29 cellular contexts compared by ENCODE assay signal in the genomic region with DNA sequence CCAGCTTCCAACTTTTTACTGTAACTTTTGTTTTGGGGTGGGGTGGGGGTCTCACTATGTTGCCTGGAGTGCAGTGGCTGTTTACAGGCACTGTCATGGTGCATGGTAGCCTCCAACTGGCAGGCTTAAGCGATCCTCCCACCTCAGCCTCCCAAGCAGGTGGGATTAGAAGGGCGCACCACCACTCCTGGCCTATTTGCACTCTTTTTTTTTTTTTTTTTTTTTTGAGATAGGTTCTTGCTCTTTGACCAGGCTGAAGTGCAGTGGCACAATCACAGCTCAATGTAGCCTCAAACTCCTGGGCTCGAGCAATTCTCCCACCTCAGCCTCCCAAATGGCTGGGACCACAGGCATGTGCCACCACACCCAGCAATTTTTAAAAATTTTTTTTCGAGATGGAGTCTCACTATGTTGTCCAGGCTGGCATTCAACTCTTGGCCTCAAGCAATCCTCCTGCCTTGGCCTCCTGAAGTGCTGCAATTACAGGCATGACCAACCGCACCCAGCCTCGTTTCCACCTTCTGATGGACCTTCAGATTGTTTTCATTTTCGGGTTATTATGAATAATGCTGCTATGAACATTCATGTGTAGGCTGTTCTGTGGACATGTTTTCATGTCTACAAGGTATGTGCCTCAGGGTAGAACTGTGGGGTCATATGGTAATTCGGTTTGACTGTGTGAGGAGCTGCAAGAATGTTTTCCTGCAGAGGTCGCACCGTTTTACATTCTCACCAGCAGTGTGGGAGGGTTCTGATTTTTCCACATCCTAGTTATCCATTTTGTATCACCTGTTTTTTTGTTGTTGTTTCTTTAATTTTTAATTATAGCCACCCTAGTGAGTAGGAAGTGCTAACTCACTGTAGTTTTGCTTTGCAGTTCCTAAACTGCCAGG.
"Had no signal": no experiment of that assay in that cellular context is flagged by ENCODE, and none has a peak within 500 bp of the region (broad histone marks: within the 10 kb centered on the region; RNA-seq: fewer than 3 reads in every experiment).

No MANE protein-coding gene starts in this region.

- H3K9me3 Mint-ChIP-seq: activated CD4-positive, alpha-beta memory T cell treated with anti-CD3 and anti-CD28 coated beads, Interleukin-2, amount 10 ng/mL, durations not matched to agents 7 days and 5 days; activated CD4-positive, alpha-beta T cell treated with anti-CD3 and anti-CD28 coated beads, Interleukin-2, amount 10 ng/mL, durations not matched to agents 24 days and 14 days; activated T-cell treated with anti-CD3 and anti-CD28 coated beads, Interleukin-2, amount 50 U/mL, for 4 hours; activated T-helper 17 cell treated with anti-CD3 and anti-CD28 coated beads, Interleukin-2, amount 50 U/mL, for 72 hours; natural killer cell; stimulated activated effector memory CD8-positive, alpha-beta T cell treated with anti-CD3 and anti-CD28 coated beads, Interleukin-12 subunit alpha, Interleukin-12 subunit beta, amount 100 ng/mL, for 72 hours had no signal

- H3K4me1 Mint-ChIP-seq: activated T-helper 17 cell treated with anti-CD3 and anti-CD28 coated beads, Interleukin-2, amount 50 U/mL, for 72 hours; stimulated activated effector memory CD8-positive, alpha-beta T cell treated with anti-CD3 and anti-CD28 coated beads, Interleukin-12 subunit alpha, Interleukin-12 subunit beta, amount 100 ng/mL, for 72 hours had no signal

- H3K36me3 Mint-ChIP-seq: natural killer cell had no signal

- H3K27ac ChIP-seq: brain microvascular endothelial cell, esophagus muscularis mucosa, heart right ventricle, left lung, lower lobe of right lung, right lobe of liver, skin epidermis, stomach, thyroid gland, upper lobe of right lung, WERI-Rb-1 had no signal

- H3K9me3 ChIP-seq: esophagus muscularis mucosa, heart right ventricle, left lung, lower lobe of right lung, right lobe of liver, stomach, thyroid gland, upper lobe of right lung had no signal

- H3K27ac Mint-ChIP-seq: activated CD4-positive, alpha-beta memory T cell treated with anti-CD3 and anti-CD28 coated beads, Interleukin-2, amount 10 ng/mL, durations not matched to agents 7 days and 5 days; activated CD4-positive, alpha-beta T cell treated with anti-CD3 and anti-CD28 coated beads, Interleukin-2, amount 10 ng/mL, durations not matched to agents 24 days and 14 days; activated T-helper 17 cell treated with anti-CD3 and anti-CD28 coated beads, Interleukin-2, amount 50 U/mL, for 72 hours; natural killer cell; stimulated activated effector memory CD8-positive, alpha-beta T cell treated with anti-CD3 and anti-CD28 coated beads, Interleukin-12 subunit alpha, Interleukin-12 subunit beta, amount 100 ng/mL, for 72 hours; T-helper 17 cell had no signal

- DNase-seq: activated CD4-positive, alpha-beta memory T cell treated with anti-CD3 and anti-CD28 coated beads, Interleukin-2, amount 10 ng/mL, durations not matched to agents 7 days and 5 days; activated CD4-positive, alpha-beta T cell treated with anti-CD3 and anti-CD28 coated beads, Interleukin-2, amount 10 ng/mL, durations not matched to agents 24 days and 14 days; activated CD4-positive, CD25-positive, alpha-beta regulatory T cell treated with anti-CD3 and anti-CD28 coated beads, Interleukin-2, amount 50 U/mL, for 72 hours; activated CD8-positive, alpha-beta memory T cell treated with anti-CD3 and anti-CD28 coated beads, Interleukin-2, amount 50 U/mL, for 48 hours; activated gamma-delta T cell treated with Interleukin-2 at 50 U/mL for 16 hours; activated naive CD4-positive, alpha-beta T cell treated with anti-CD3 and anti-CD28 coated beads, Interleukin-2, amount 50 U/mL, for 16 hours; activated T-cell treated with anti-CD3 and anti-CD28 coated beads, Interleukin-2, amount 50 U/mL, for 4 hours; amniotic stem cell; brain microvascular endothelial cell; cortex of kidney; foreskin melanocyte; heart right ventricle; left lung; lower lobe of right lung; mesenchymal stem cell; natural killer cell; stimulated activated CD4-positive, alpha-beta T cell treated with anti-CD3 and anti-CD28 coated beads, Interleukin-12 subunit alpha, Interleukin-12 subunit beta, amount 100 ng/mL, for 4 hours; stimulated activated CD4-positive, alpha-beta T cell treated with anti-CD3 and anti-CD28 coated beads, Interleukin-4, amount 100 ng/mL, for 24 hours; stomach; T-helper 17 cell; T1000; thyroid gland; upper lobe of right lung; WERI-Rb-1 had no signal

- H3K4me3 ChIP-seq: esophagus muscularis mucosa, heart right ventricle, left lung, lower lobe of right lung, right lobe of liver, skin epidermis, stomach, thyroid gland, upper lobe of right lung had no signal

- H3K27me3 ChIP-seq: brain microvascular endothelial cell, esophagus muscularis mucosa, heart right ventricle, left lung, right lobe of liver, stomach, thyroid gland, upper lobe of right lung had no signal

- H3K4me1 ChIP-seq: esophagus muscularis mucosa, heart right ventricle, left lung, lower lobe of right lung, stomach, thyroid gland, upper lobe of right lung had no signal

- H3K27me3 Mint-ChIP-seq: activated CD4-positive, alpha-beta memory T cell treated with anti-CD3 and anti-CD28 coated beads, Interleukin-2, amount 10 ng/mL, durations not matched to agents 7 days and 5 days; activated CD4-positive, alpha-beta T cell treated with anti-CD3 and anti-CD28 coated beads, Interleukin-2, amount 10 ng/mL, durations not matched to agents 24 days and 14 days; activated T-helper 17 cell treated with anti-CD3 and anti-CD28 coated beads, Interleukin-2, amount 50 U/mL, for 72 hours; T-helper 17 cell had no signal

- ATAC-seq: activated T-cell treated with anti-CD3 and anti-CD28 coated beads, Interleukin-2, amount 50 U/mL, for 4 hours; activated T-helper 17 cell treated with anti-CD3 and anti-CD28 coated beads, Interleukin-2, amount 50 U/mL, for 72 hours; heart right ventricle; left lung; lower lobe of right lung; natural killer cell; right lobe of liver; stimulated activated effector memory CD8-positive, alpha-beta T cell treated with anti-CD3 and anti-CD28 coated beads, Interleukin-12 subunit alpha, Interleukin-12 subunit beta, amount 100 ng/mL, for 72 hours; T-helper 17 cell; upper lobe of right lung had no signal

- H3K36me3 ChIP-seq: left lung, right lobe of liver, thyroid gland, upper lobe of right lung had no signal

- H3K4me3 Mint-ChIP-seq: activated CD4-positive, alpha-beta memory T cell treated with anti-CD3 and anti-CD28 coated beads, Interleukin-2, amount 10 ng/mL, durations not matched to agents 7 days and 5 days; activated CD4-positive, alpha-beta T cell treated with anti-CD3 and anti-CD28 coated beads, Interleukin-2, amount 10 ng/mL, durations not matched to agents 24 days and 14 days; activated T-cell treated with anti-CD3 and anti-CD28 coated beads, Interleukin-2, amount 50 U/mL, for 4 hours; activated T-helper 17 cell treated with anti-CD3 and anti-CD28 coated beads, Interleukin-2, amount 50 U/mL, for 72 hours; natural killer cell; stimulated activated effector memory CD8-positive, alpha-beta T cell treated with anti-CD3 and anti-CD28 coated beads, Interleukin-12 subunit alpha, Interleukin-12 subunit beta, amount 100 ng/mL, for 72 hours; T-helper 17 cell had no signal
